2 cellular contexts compared by ENCODE assay signal in genomic region chr1:226738421-226738994, GRCh38.
TF ChIP-seq lines count a peak whose summit lies in the region.

No MANE protein-coding gene starts in this region.

TF ChIP-seq in A549, 52 proteins besides CTCF, POLR2A, EP300 and RAD21 (continued from another document):
- TF ChIP-seq REST (IDR thresholded peaks at IDR 0.05) = no peak
- TF ChIP-seq EHMT2 (IDR thresholded peaks at IDR 0.05; ENCODE audit: low read depth) = no peak
- TF ChIP-seq E2F6 (IDR thresholded peaks at IDR 0.05; ENCODE audit: borderline replicate concordance, low read depth) = peak; percentile 80; the same call in 1 of the 2 replicates
- no peak for TF ChIP-seq HOXB13 (CRISPR knock-in tag; IDR thresholded peaks at IDR 0.05; ENCODE audit: low read depth)
- peak; percentile 79 for TF ChIP-seq MAX (IDR thresholded peaks at IDR 0.05)
- TF ChIP-seq HDAC2 (IDR thresholded peaks at IDR 0.05) = no peak
- no peak for TF ChIP-seq MAFK (IDR thresholded peaks at IDR 0.05; ENCODE audit: partially characterized antibody)
- TF ChIP-seq TP53 (CRISPR knock-in tag; IDR thresholded peaks at IDR 0.05) = no peak
- TF ChIP-seq NFE2L2 (conservative IDR thresholded peaks at IDR 0.05; ENCODE audit: low read length) = no peak
TF ChIP-seq in A549: peak in this region for 2.

TF ChIP-seq in HepG2, 621 proteins besides CTCF, POLR2A, EP300 and RAD21 (continued from another document):
- no peak for TF ChIP-seq AKNA (CRISPR knock-in tag; IDR thresholded peaks at IDR 0.05; ENCODE audit: borderline replicate concordance)
- TF ChIP-seq ZSCAN21 (CRISPR knock-in tag; IDR thresholded peaks at IDR 0.05; ENCODE audit: borderline replicate concordance) = no peak
- no peak for TF ChIP-seq KAT7 (CRISPR knock-in tag; IDR thresholded peaks at IDR 0.05; ENCODE audit: borderline replicate concordance)
- no peak for TF ChIP-seq IRF9 (CRISPR knock-in tag; IDR thresholded peaks at IDR 0.05; ENCODE audit: borderline replicate concordance)
- TF ChIP-seq ZBTB7B (CRISPR knock-in tag; IDR thresholded peaks at IDR 0.05) = no peak
- TF ChIP-seq ZNF740 (CRISPR knock-in tag; IDR thresholded peaks at IDR 0.05) = no peak
- TF ChIP-seq STAT6 (CRISPR knock-in tag; IDR thresholded peaks at IDR 0.05; ENCODE audit: borderline replicate concordance) = no peak
- no peak for TF ChIP-seq CREB1 (IDR thresholded peaks at IDR 0.05)
- no peak for TF ChIP-seq CREB1 (CRISPR knock-in tag; IDR thresholded peaks at IDR 0.05)
- no peak for TF ChIP-seq TSC22D2 (CRISPR knock-in tag; IDR thresholded peaks at IDR 0.05; ENCODE audit: borderline replicate concordance)
